ENCODE assay signal across 8 cellular contexts in the genomic region with DNA sequence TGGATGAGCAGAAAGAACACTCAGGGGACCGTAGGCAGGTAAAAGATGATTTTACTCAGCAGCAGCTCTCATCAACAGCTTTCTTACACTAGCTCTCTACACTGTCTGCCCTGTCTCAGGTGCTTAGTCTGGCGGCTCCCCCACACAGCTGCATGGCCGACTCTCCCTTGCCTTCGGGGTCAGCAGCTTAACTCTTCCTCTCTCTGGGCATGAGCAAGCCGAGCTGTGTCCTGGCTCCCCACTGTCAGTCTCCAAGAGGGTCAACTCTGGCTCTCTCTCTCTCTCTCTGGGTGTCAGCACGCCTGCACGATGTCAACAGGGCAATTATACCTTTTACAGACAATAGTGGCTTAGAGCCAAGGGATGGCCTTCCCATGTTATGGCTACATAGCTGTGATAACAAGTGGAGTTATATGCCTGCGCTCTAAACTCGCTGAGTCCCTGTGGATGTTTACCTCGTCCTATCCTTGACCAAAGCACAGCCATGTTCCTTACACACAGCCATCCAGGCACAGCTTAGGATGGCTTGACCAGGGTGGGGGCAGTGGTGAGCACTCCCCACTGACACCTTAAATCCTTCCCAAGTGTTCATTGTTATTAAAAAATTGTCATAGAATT. TPM values are rescaled to one million over a fixed set of nuclear protein-coding genes. Genes with fewer than 3 reads are reported as not detected.
DNase-seq lines count a peak whose midpoint lies in the region; ATAC-seq, FAIRE-seq and TF ChIP-seq lines count a peak whose summit lies in the region.
"Had no signal": no experiment of that assay in that cellular context is flagged by ENCODE, and none has a peak within 500 bp of the region (broad histone marks: within the 10 kb centered on the region; RNA-seq: fewer than 3 reads in every experiment).

No MANE protein-coding gene starts in this region.

- H3K9me3 Mint-ChIP-seq in GM23338 = peaks cover 10% of the 10 kb centered on the region
- H3K9me3 Mint-ChIP-seq in T-cell = no peaks in the 10 kb centered on the region

- H3K27me3 Mint-ChIP-seq in GM23338 (ENCODE audit: insufficient read depth, low read depth, poor library complexity) (peaks cover 14% of the 10 kb centered on the region), T-cell (no peaks in the 10 kb centered on the region)

- no peak overlapping the region for H3K27ac ChIP-seq in GM23338 (ENCODE audit: low read depth)
- H3K27ac ChIP-seq in fibroblast of lung (ENCODE audit: insufficient read depth, low read length) = peak overlapping the region; percentile 72
- peak overlapping the region; percentile 46 to 71 for H3K27ac ChIP-seq in small intestine (ENCODE audit: low read depth in 1 of 2, low read length in 1 of 2)

- H2AFZ ChIP-seq in GM23338 = peak overlapping the region; percentile 40; the same call in 1 of the 2 replicates
- H2AFZ ChIP-seq in fibroblast of lung (ENCODE audit: low read length) = peak overlapping the region; percentile 43

- H3K36me3 ChIP-seq in GM23338 (ENCODE audit: insufficient read depth) (no peaks in the 10 kb centered on the region), fibroblast of lung (ENCODE audit: control insufficient read depth, insufficient read depth, low read length) (no peaks in the 10 kb centered on the region), small intestine (ENCODE audit: control insufficient read depth in 2 of 2, insufficient read depth in 2 of 2, low read length in 2 of 2) (no peaks in the 10 kb centered on the region)

- H3K4me2 ChIP-seq in GM23338 (no peak overlapping the region), fibroblast of lung (ENCODE audit: extremely low read depth, insufficient read depth, low read length) (peak overlapping the region; percentile 20)

- peak; percentile 28 for DNase-seq in GM23338 (ENCODE audit: low spot score)
- no peak for DNase-seq in T-cell
- no peak for DNase-seq in fibroblast of lung (ENCODE audit: low read depth in 2 of 2)
- DNase-seq in small intestine = no peak
- DNase-seq in stimulated activated CD4-positive, alpha-beta T cell treated with anti-CD3 and anti-CD28 coated beads, Interleukin-2, amount 100 ng/mL, for 48 hours = no peak
- DNase-seq: effector memory CD4-positive, alpha-beta T cell had no signal

- H3K36me3 Mint-ChIP-seq in GM23338 (ENCODE audit: low read depth) (no peaks in the 10 kb centered on the region; the same call in 2 of the 3 replicates), T-cell (no peaks in the 10 kb centered on the region)

- 79 to 89% (median 83%) methylated on average over 10 of the region's 10 CpGs for WGBS in small intestine, 3 donors

- H3F3A ChIP-seq in GM23338 (replicated peaks; ENCODE audit: low read depth) = 0 out of 2 replicates have a peak, but pooled peaks cover 6% of the 10 kb centered on the region

- H3K4me3 Mint-ChIP-seq in GM23338 (no peak overlapping the region), T-cell (no peak overlapping the region)

- TF ChIP-seq CTCF in GM23338 (conservative IDR thresholded peaks at IDR 0.05; ENCODE audit: low read depth in 2 of 2) (no peak), fibroblast of lung (conservative IDR thresholded peaks at IDR 0.05 in 1 of 2, IDR thresholded peaks at IDR 0.05 in 1 of 2; ENCODE audit: low read depth in 1 of 2, low read length in 2 of 2) (no peak)

- no peaks in the 10 kb centered on the region for H3K9me3 ChIP-seq in fibroblast of lung (ENCODE audit: control insufficient read depth, insufficient read depth, low read depth, low read length)
- no peaks in the 10 kb centered on the region for H3K9me3 ChIP-seq in small intestine (ENCODE audit: control insufficient read depth, low read depth)

- POLR2A ChIA-PET in T-cell (lab: Charles Lee) = interaction anchor here in 1 of 2 donors (0.7 kb wide), 1 partner anchor 270 kb away, joined by 4 read pairs; no protein-coding TSS in a partner anchor

- no peak overlapping the region for H3K9ac ChIP-seq in fibroblast of lung (ENCODE audit: insufficient read depth, low read length)

- H3K4me1 Mint-ChIP-seq in GM23338 (peaks cover 48% of the 10 kb centered on the region), T-cell (peaks cover 24 to 33% (median 28%) of the 10 kb centered on the region in 3 donors)

- ATAC-seq in GM23338 = no peak
- ATAC-seq in T-cell (replicated peaks in 1 of 4) = no peak
- no peak for ATAC-seq in GM21723 (IDR thresholded peaks at IDR 0.05; ENCODE audit: unreplicated experiment)
- no peak for ATAC-seq in HG03097 (IDR thresholded peaks at IDR 0.05; ENCODE audit: low FRiP score, unreplicated experiment)

- H3K4me1 ChIP-seq in GM23338 (ENCODE audit: insufficient read depth) (peaks cover 19% of the 10 kb centered on the region), fibroblast of lung (ENCODE audit: control insufficient read depth, extremely low read depth, insufficient read depth, low read length) (peaks cover 5% of the 10 kb centered on the region), small intestine (ENCODE audit: control insufficient read depth in 2 of 2, insufficient read depth in 1 of 2, low read depth in 1 of 2, low read length in 1 of 2) (peaks cover 0 to 6% of the 10 kb centered on the region in 2 donors)

- H3K27ac Mint-ChIP-seq in GM23338 (peak overlapping the region; percentile 7; the same call in 1 of the 2 replicates), T-cell (peak overlapping the region; percentile 13 to 51)

- CTCF ChIA-PET in T-cell (lab: Charles Lee) = interaction anchor here in 1 of 2 donors (0.5 to 1.0 kb wide), 2 partner anchors 335 to 344 kb away, joined by 3 to 4 read pairs; no protein-coding TSS in a partner anchor

- no peak overlapping the region for H3K4me3 ChIP-seq in GM23338
- peak overlapping the region in 1 of 4 experiments; percentile 39 for H3K4me3 ChIP-seq in fibroblast of lung (replicated peaks in 1 of 4; ENCODE audit: control extremely low read depth in 1 of 4, insufficient read depth in 1 of 4, low read depth in 3 of 4, low read length in 4 of 4)
- H3K4me3 ChIP-seq in small intestine (ENCODE audit: low read depth in 1 of 2, low read length in 2 of 2) = no peak overlapping the region

- 0 out of 2 replicates have a peak, but pooled peaks cover 5% of the 10 kb centered on the region for H3K9me2 ChIP-seq in GM23338 (ENCODE audit: insufficient read depth)

- FAIRE-seq in small intestine (lab: Jason Lieb, UNC) = no peak

- H3K27me3 ChIP-seq in GM23338 (ENCODE audit: insufficient read depth) (no peaks in the 10 kb centered on the region), fibroblast of lung (ENCODE audit: control insufficient read depth, insufficient read depth, low read length) (no peaks in the 10 kb centered on the region), small intestine (ENCODE audit: control insufficient read depth in 2 of 2, insufficient read depth in 2 of 2, low read length in 2 of 2) (no peaks in the 10 kb centered on the region)

- H4K20me1 ChIP-seq in GM23338 (replicated peaks; ENCODE audit: insufficient read depth) (0 out of 2 replicates have a peak, but pooled peaks cover 3% of the 10 kb centered on the region), fibroblast of lung (ENCODE audit: control insufficient read depth, extremely low read depth, insufficient read depth, low read length) (no peaks in the 10 kb centered on the region)

- peaks cover 14% of the 10 kb centered on the region for H3K79me2 ChIP-seq in GM23338 (replicated peaks; ENCODE audit: insufficient read depth)
- peaks cover 16% of the 10 kb centered on the region for H3K79me2 ChIP-seq in fibroblast of lung (ENCODE audit: control insufficient read depth, insufficient read depth, low read length)

TF ChIP-seq in GM23338, 12 proteins besides CTCF, POLR2A, EP300 and RAD21:
- TF ChIP-seq POLR2AphosphoS5 (IDR thresholded peaks at IDR 0.05; ENCODE audit: low read depth) (no peak), ZNF114 (CRISPR knock-in tag; IDR thresholded peaks at IDR 0.05) (no peak), JUNB (IDR thresholded peaks at IDR 0.05; ENCODE audit: unreplicated experiment) (no peak)

RNA-seq across cellular contexts. Expression of a gene that starts 3.1 kb away (rescaled TPM):
- 23.1 and 27.8 TPM in 2 replicates for total RNA-seq in GM23338 (2014; rRNA removed; shearing (Covaris generic))
- polyA plus RNA-seq in GM23338 (2016; fragmentation: Nextera tagmentation; extraction: Ambion mirVana) = 28.8 and 33.7 TPM in 2 replicates
- total RNA-seq in T-cell = 10 to 100 TPM; 25.8 to 40.0 (median 28.0) TPM
- 21.3 and 30.2 TPM in 2 replicates for total RNA-seq in fibroblast of lung
- 18.8 and 20.1 TPM in 2 replicates for polyA plus RNA-seq in fibroblast of lung
- 20.1 and 20.2 TPM in 2 replicates for polyA plus RNA-seq in fibroblast of lung (2012)
- 13.4 and 17.8 TPM in 2 replicates for polyA minus RNA-seq in fibroblast of lung (ENCODE audit: low replicate concordance)
- 10 to 100 TPM; 16.3 to 18.4 (median 17.3) TPM for polyA plus RNA-seq in small intestine

RNA-seq across cellular contexts. Expression of a gene that starts 20.1 kb away (rescaled TPM):
- total RNA-seq in GM23338 (2014; rRNA removed; shearing (Covaris generic)) = 35.6 and 39.7 TPM in 2 replicates
- 102 and 107 TPM in 2 replicates for polyA plus RNA-seq in GM23338 (2016; fragmentation: Nextera tagmentation; extraction: Ambion mirVana)
- total RNA-seq in T-cell = 10 to 100 TPM; 29.8 to 48.6 (median 39.3) TPM
- 10.0 and 11.4 TPM in 2 replicates for total RNA-seq in fibroblast of lung
- polyA plus RNA-seq in fibroblast of lung = 16.4 and 24.7 TPM in 2 replicates
- 17.1 and 25.7 TPM in 2 replicates for polyA plus RNA-seq in fibroblast of lung (2012)
- 3.0 and 26.7 TPM in 2 replicates for polyA minus RNA-seq in fibroblast of lung (ENCODE audit: low replicate concordance)
- polyA plus RNA-seq in small intestine = 10 to 100 TPM; 15.9 to 19.5 (median 17.6) TPM
